ENCODE assay signal across 18 cellular contexts in genomic region chr5:156420665-156421064, GRCh38.
"Had no signal": no experiment of that assay in that cellular context is flagged by ENCODE, and none has a peak within 500 bp of the region (broad histone marks: within the 10 kb centered on the region; RNA-seq: fewer than 3 reads in every experiment).

No MANE protein-coding gene starts in this region.

- H3K27me3 ChIP-seq: gastroesophageal sphincter, neural progenitor cell, ovary, right lobe of liver, spleen, testis, transverse colon had no signal

- H3K27ac ChIP-seq: neural progenitor cell, ovary, right lobe of liver, spleen, testis, transverse colon had no signal

- DNase-seq: glutamatergic neuron; islet precursor cell; mammary epithelial cell; natural killer cell; nucleus accumbens; ovary; right lobe of liver; spleen; stimulated activated CD4-positive, alpha-beta T cell treated with anti-CD3 and anti-CD28 coated beads, Interleukin-15, amount 100 ng/mL, for 24 hours; stimulated activated CD4-positive, alpha-beta T cell treated with anti-CD3 and anti-CD28 coated beads, Interleukin-1b, Interleukin-23, amount 100 ng/mL, for 48 hours; stimulated activated CD4-positive, alpha-beta T cell treated with anti-CD3 and anti-CD28 coated beads, Interleukin-4, amount 100 ng/mL, for 24 hours; stimulated activated naive CD8-positive, alpha-beta T cell treated with anti-CD3 and anti-CD28 coated beads, Interleukin-15, amount 100 ng/mL, for 72 hours; testis; transverse colon had no signal

- H3K4me2 ChIP-seq: neural progenitor cell had no signal

- H3K9ac ChIP-seq: neural progenitor cell had no signal

- H3K36me3 ChIP-seq: gastroesophageal sphincter, neural progenitor cell, ovary, right lobe of liver, spleen, transverse colon had no signal

- H3K4me1 ChIP-seq: neural progenitor cell, right lobe of liver, spleen, testis, transverse colon had no signal

- H3K4me3 ChIP-seq: gastroesophageal sphincter, neural progenitor cell, ovary, right lobe of liver, spleen, testis, transverse colon had no signal

- H3K9me3 ChIP-seq: gastroesophageal sphincter, ovary, right lobe of liver, spleen, testis, transverse colon had no signal

- H2AFZ ChIP-seq: neural progenitor cell had no signal

- ATAC-seq: gastroesophageal sphincter; left lobe of liver; natural killer cell; right lobe of liver; stimulated activated memory B cell treated with anti-CD40 and anti-IgM and Interleukin-4, amounts not matched to agents 10 μg/mL and 1 μg/mL and 100 μg/mL, for 72 hours; stimulated activated naive CD8-positive, alpha-beta T cell treated with anti-CD3 and anti-CD28 coated beads, Interleukin-15, amount 100 ng/mL, for 72 hours had no signal
